Comparison of ENCODE assay signal across 12 cellular contexts in genomic region chr17:7335765-7336164, GRCh38. TPM values are rescaled to one million over a fixed set of nuclear protein-coding genes. Genes with fewer than 3 reads are reported as not detected.
DNase-seq lines count a peak whose midpoint lies in the region; ATAC-seq, FAIRE-seq and TF ChIP-seq lines count a peak whose summit lies in the region.
"Not testable (repeated sequence)": the region's sequence is repeated elsewhere in the genome, so short reads cannot be mapped to it uniquely, and the experiment has no call there.
"Had no signal": no experiment of that assay in that cellular context is flagged by ENCODE, and none has a peak within 500 bp of the region (broad histone marks: within the 10 kb centered on the region; RNA-seq: fewer than 3 reads in every experiment).

No MANE protein-coding gene starts in this region.

- H4K20me1 ChIP-seq in HepG2 (ENCODE audit: insufficient read depth, low read length) = not testable (repeated sequence)

- not testable (repeated sequence) for DNase-seq in CD8-positive, alpha-beta memory T cell; T-cell; activated CD8-positive, alpha-beta memory T cell treated with anti-CD3 and anti-CD28 coated beads, Interleukin-2, amount 10 ng/mL, durations not matched to agents 7 days and 5 days; activated naive CD8-positive, alpha-beta T cell treated with anti-CD3 and anti-CD28 coated beads, Interleukin-2, amount 10 ng/mL, durations not matched to agents 7 days and 5 days; HepG2 (ENCODE audit: low spot score)

- H3K27me3 Mint-ChIP-seq in CD8-positive, alpha-beta memory T cell; IgD-negative memory B cell; T-cell; activated CD8-positive, alpha-beta memory T cell treated with anti-CD3 and anti-CD28 coated beads, Interleukin-2, amount 10 ng/mL, durations not matched to agents 7 days and 5 days; activated naive CD8-positive, alpha-beta T cell treated with anti-CD3 and anti-CD28 coated beads, Interleukin-2, amount 10 ng/mL, durations not matched to agents 7 days and 5 days: not testable (repeated sequence)

- H3K9me3 ChIP-seq in CD8-positive, alpha-beta memory T cell (ENCODE audit: low read length); HepG2 (ENCODE audit: low read length); neutrophil: not testable (repeated sequence)

- H3K27ac Mint-ChIP-seq in CD8-positive, alpha-beta memory T cell = peak overlapping the region; percentile 81 to 98 (median 97)
- H3K27ac Mint-ChIP-seq in IgD-negative memory B cell (peak overlapping the region; percentile 75 to 95 (median 89)), T-cell (peak overlapping the region; percentile 99 to 100)
- peak overlapping the region; percentile 96 for H3K27ac Mint-ChIP-seq in activated CD8-positive, alpha-beta memory T cell treated with anti-CD3 and anti-CD28 coated beads, Interleukin-2, amount 10 ng/mL, durations not matched to agents 7 days and 5 days
- H3K27ac Mint-ChIP-seq in activated naive CD8-positive, alpha-beta T cell treated with anti-CD3 and anti-CD28 coated beads, Interleukin-2, amount 10 ng/mL, durations not matched to agents 7 days and 5 days = peak overlapping the region; percentile 96

- not testable (repeated sequence) for TF ChIP-seq CTCF in HepG2 (CRISPR knock-in tag; IDR thresholded peaks at IDR 0.05); neutrophil (IDR thresholded peaks at IDR 0.05)

- H3K4me3 Mint-ChIP-seq in CD8-positive, alpha-beta memory T cell = peak overlapping the region; percentile 88 to 98 (median 93)
- peak overlapping the region; percentile 82 to 96 (median 90) for H3K4me3 Mint-ChIP-seq in IgD-negative memory B cell
- H3K4me3 Mint-ChIP-seq in T-cell = peak overlapping the region; percentile 93 to 98 (median 93)
- H3K4me3 Mint-ChIP-seq in activated CD8-positive, alpha-beta memory T cell treated with anti-CD3 and anti-CD28 coated beads, Interleukin-2, amount 10 ng/mL, durations not matched to agents 7 days and 5 days = peak overlapping the region; percentile 93
- H3K4me3 Mint-ChIP-seq in activated naive CD8-positive, alpha-beta T cell treated with anti-CD3 and anti-CD28 coated beads, Interleukin-2, amount 10 ng/mL, durations not matched to agents 7 days and 5 days = peak overlapping the region; percentile 97

- 59% methylated on average over 12 of the region's 13 CpGs for WGBS in HepG2 (ENCODE audit: low lambda C conversion rate)

- H3K9me3 Mint-ChIP-seq in CD8-positive, alpha-beta memory T cell; IgD-negative memory B cell; T-cell; activated CD8-positive, alpha-beta memory T cell treated with anti-CD3 and anti-CD28 coated beads, Interleukin-2, amount 10 ng/mL, durations not matched to agents 7 days and 5 days (ENCODE audit: low read depth); activated naive CD8-positive, alpha-beta T cell treated with anti-CD3 and anti-CD28 coated beads, Interleukin-2, amount 10 ng/mL, durations not matched to agents 7 days and 5 days: not testable (repeated sequence)

- not testable (repeated sequence) for TF ChIP-seq EP300 in HepG2 (IDR thresholded peaks at IDR 0.05; ENCODE audit: low read depth in 2 of 2, low read length in 2 of 2); HepG2 (CRISPR knock-in tag; IDR thresholded peaks at IDR 0.05; ENCODE audit: borderline replicate concordance)

- peaks cover 0 to 31% (median 7%) of the 10 kb centered on the region in 3 donors for H3K36me3 Mint-ChIP-seq in CD8-positive, alpha-beta memory T cell
- not testable (repeated sequence) for H3K36me3 Mint-ChIP-seq in IgD-negative memory B cell
- H3K36me3 Mint-ChIP-seq in T-cell = peaks cover 12% of the 10 kb centered on the region
- H3K36me3 Mint-ChIP-seq in activated CD8-positive, alpha-beta memory T cell treated with anti-CD3 and anti-CD28 coated beads, Interleukin-2, amount 10 ng/mL, durations not matched to agents 7 days and 5 days = peaks cover 23% of the 10 kb centered on the region
- peaks cover 22% of the 10 kb centered on the region for H3K36me3 Mint-ChIP-seq in activated naive CD8-positive, alpha-beta T cell treated with anti-CD3 and anti-CD28 coated beads, Interleukin-2, amount 10 ng/mL, durations not matched to agents 7 days and 5 days

- ATAC-seq in T-cell (replicated peaks in 1 of 4); activated CD8-positive, alpha-beta memory T cell treated with anti-CD3 and anti-CD28 coated beads, Interleukin-2, amount 10 ng/mL, durations not matched to agents 7 days and 5 days; activated naive CD8-positive, alpha-beta T cell treated with anti-CD3 and anti-CD28 coated beads, Interleukin-2, amount 10 ng/mL, durations not matched to agents 7 days and 5 days (ENCODE audit: low read depth); HepG2: not testable (repeated sequence)

- H3K27me3 ChIP-seq in CD8-positive, alpha-beta memory T cell (ENCODE audit: insufficient read depth, low read length, poor library complexity, severe bottlenecking); HepG2 (ENCODE audit: control insufficient read depth in 1 of 2, insufficient read depth in 2 of 2, low read length in 2 of 2); neutrophil: not testable (repeated sequence)

- TF ChIP-seq POLR2A in HepG2 (IDR thresholded peaks at IDR 0.05; ENCODE audit: insufficient read depth in 1 of 2, low read depth in 2 of 2, low read length in 2 of 2) = not testable (repeated sequence)

- CTCF ChIA-PET in CD8-positive, alpha-beta memory T cell (lab: Charles Lee) = interaction anchor here (1.2 to 8.9 kb wide), 11 partner anchors 10 to 352 kb away, joined by 3 to 85 read pairs (median 7); partner anchors contain the start of genes NEURL4, TMEM102, TMEM95 and TP53
- CTCF ChIA-PET in T-cell (lab: Charles Lee) = interaction anchor here (0.5 to 1.5 kb wide), 9 partner anchors 13 to 425 kb away, joined by 3 to 5 read pairs (median 3); no protein-coding TSS in a partner anchor
- CTCF ChIA-PET in activated CD8-positive, alpha-beta memory T cell treated with anti-CD3 and anti-CD28 coated beads, Interleukin-2, amount 10 ng/mL, durations not matched to agents 7 days and 5 days (lab: Charles Lee) = interaction anchor here (0.6 to 6.4 kb wide), 19 partner anchors 10 to 804 kb away, joined by 3 to 61 read pairs (median 5); partner anchors contain the start of genes CHRNB1, GPS2, KCTD11 and SLC2A4
- CTCF ChIA-PET in HepG2 (lab: Yijun Ruan, JAX; ENCODE audit: low intra/inter-chr PET ratio, low total read pairs) = not testable (repeated sequence)

- not testable (repeated sequence) for H2AFZ ChIP-seq in HepG2 (ENCODE audit: low read length)

- H3K4me1 ChIP-seq in CD8-positive, alpha-beta memory T cell (ENCODE audit: insufficient read depth, low read length) = peaks cover 73% of the 10 kb centered on the region
- H3K4me1 ChIP-seq in HepG2 (ENCODE audit: insufficient read depth, low read length) = peaks cover 19% of the 10 kb centered on the region
- peaks cover 45 to 60% of the 10 kb centered on the region in 2 experiments for H3K4me1 ChIP-seq in neutrophil (ENCODE audit: control insufficient read depth in 1 of 2, insufficient read depth in 1 of 2, low read depth in 1 of 2, low read length in 1 of 2)

- POLR2A ChIA-PET in CD8-positive, alpha-beta memory T cell (lab: Charles Lee) = interaction anchor here (0.5 to 2.2 kb wide), 20 partner anchors 9 to 351 kb away, joined by 3 to 24 read pairs (median 4); partner anchors contain the start of genes GABARAP, GPS2, MPDU1 and POLR2A
- POLR2A ChIA-PET in T-cell (lab: Charles Lee) (interaction anchor here in 1 of 2 donors (1.0 kb wide), 1 partner anchor 34 kb away, joined by 4 read pairs; no protein-coding TSS in a partner anchor), HepG2 (lab: Yijun Ruan, JAX) (interaction anchor here (1.2 to 2.7 kb wide), 4 partner anchors 8 to 248 kb away, joined by 3 to 16 read pairs (median 5); partner anchors contain the start of gene MPDU1)
- POLR2A ChIA-PET in activated naive CD8-positive, alpha-beta T cell treated with anti-CD3 and anti-CD28 coated beads, Interleukin-2, amount 10 ng/mL, durations not matched to agents 7 days and 5 days (lab: Charles Lee) = interaction anchor here (0.6 to 5.9 kb wide), 30 partner anchors 8 to 351 kb away, joined by 3 to 112 read pairs (median 5); partner anchors contain the start of genes ACADVL, CTDNEP1, DLG4 and DVL2

- in situ Hi-C loops in HepG2 (cut with HindIII; ENCODE audit: extremely low pct_ligation_motif_present, low pct_unique_long_range_greater_than_20kb) = not testable (repeated sequence)

- 0 out of 2 replicates have a peak overlapping the region, but pooled peaks have one; percentile 54 for H3K4me2 ChIP-seq in HepG2 (ENCODE audit: low read depth, low read length)

- intact Hi-C loops in HepG2 (cut with micrococcal nuclease; ENCODE audit: unreplicated experiment) = not testable (repeated sequence)

- not testable (repeated sequence) for H3K9ac ChIP-seq in HepG2 (ENCODE audit: insufficient read depth, low read depth, low read length)

- H3K79me2 ChIP-seq in HepG2 (ENCODE audit: insufficient read depth, low read length) = not testable (repeated sequence)

- H3K27ac ChIP-seq in CD8-positive, alpha-beta memory T cell (ENCODE audit: low read depth, low read length); HepG2 (ENCODE audit: extremely low read length, insufficient read depth, low read length): not testable (repeated sequence)
- peak overlapping the region; percentile 86 for H3K27ac ChIP-seq in neutrophil

- BruUV-seq in HepG2 (replicated peaks; lab: Mats Ljungman, UMichigan) = not testable (repeated sequence)

- H3K4me3 ChIP-seq in CD8-positive, alpha-beta memory T cell (ENCODE audit: low read length) = peak overlapping the region; percentile 99
- H3K4me3 ChIP-seq in HepG2 (replicated peaks in 1 of 3; ENCODE audit: insufficient read depth in 1 of 3, low read depth in 2 of 3, low read length in 3 of 3) = not testable (repeated sequence)
- peak overlapping the region; percentile 86 to 96 for H3K4me3 ChIP-seq in neutrophil (ENCODE audit: low read depth in 1 of 2, low read length in 1 of 2)

- not testable (repeated sequence) for FAIRE-seq in HepG2 (lab: Jason Lieb, UNC)

- H3K36me3 ChIP-seq in CD8-positive, alpha-beta memory T cell (ENCODE audit: insufficient read depth, low read length); HepG2 (replicated peaks in 1 of 2; ENCODE audit: control insufficient read depth in 1 of 2, insufficient read depth in 2 of 2, low read length in 2 of 2): not testable (repeated sequence)
- peaks cover 27% of the 10 kb centered on the region for H3K36me3 ChIP-seq in neutrophil

- not testable (repeated sequence) for TF ChIP-seq RAD21 in HepG2 (CRISPR knock-in tag; IDR thresholded peaks at IDR 0.05)

- peaks cover 46 to 68% (median 67%) of the 10 kb centered on the region in 3 donors for H3K4me1 Mint-ChIP-seq in CD8-positive, alpha-beta memory T cell
- peaks cover 25 to 42% (median 29%) of the 10 kb centered on the region in 3 donors for H3K4me1 Mint-ChIP-seq in IgD-negative memory B cell
- peaks cover 52 to 68% (median 63%) of the 10 kb centered on the region in 3 donors for H3K4me1 Mint-ChIP-seq in T-cell
- peaks cover 48% of the 10 kb centered on the region for H3K4me1 Mint-ChIP-seq in activated CD8-positive, alpha-beta memory T cell treated with anti-CD3 and anti-CD28 coated beads, Interleukin-2, amount 10 ng/mL, durations not matched to agents 7 days and 5 days
- peaks cover 42% of the 10 kb centered on the region for H3K4me1 Mint-ChIP-seq in activated naive CD8-positive, alpha-beta T cell treated with anti-CD3 and anti-CD28 coated beads, Interleukin-2, amount 10 ng/mL, durations not matched to agents 7 days and 5 days

RNA-seq across cellular contexts. Expression of gene ACAP1, which starts 0.6 kb away (rescaled TPM):
- 100 to 1,000 TPM; 216 to 225 TPM for total RNA-seq in CD8-positive, alpha-beta memory T cell
- 274 TPM for polyA plus RNA-seq in CD8-positive, alpha-beta memory T cell
- polyA plus RNA-seq in IgD-negative memory B cell (251 TPM), HepG2 (2011; rRNA removed) (2.5 and 3.1 TPM in 2 replicates)
- total RNA-seq in T-cell (100 to 1,000 TPM; 531 to 781 (median 649) TPM), HepG2 (2016; rRNA removed; fragmentation: Illumina TruSeq; extraction: Trizol) (1.3 TPM in 1 of 2 replicates, not detected in the other)
- total RNA-seq in activated CD8-positive, alpha-beta memory T cell treated with anti-CD3 and anti-CD28 coated beads, Interleukin-2, amount 10 ng/mL, durations not matched to agents 7 days and 5 days = 100 to 1,000 TPM; 594 to 712 TPM
- 100 to 1,000 TPM; 710 to 756 TPM for total RNA-seq in activated naive CD8-positive, alpha-beta T cell treated with anti-CD3 and anti-CD28 coated beads, Interleukin-2, amount 10 ng/mL, durations not matched to agents 7 days and 5 days
- total RNA-seq in HepG2 (2016; cell fraction: cytosol; rRNA removed; fragmentation: Illumina TruSeq; extraction: Trizol; ENCODE audit: low read depth) = 4.2 and 4.3 TPM in 2 replicates
- total RNA-seq in HepG2 (2016; cell fraction: insoluble cytoplasmic fraction; rRNA removed; fragmentation: Illumina TruSeq; extraction: Trizol) = 2.2 TPM in 1 of 2 replicates, not detected in the other
- 2.8 and 4.1 TPM in 2 replicates for total RNA-seq in HepG2 (2016; cell fraction: membrane; rRNA removed; fragmentation: Illumina TruSeq; extraction: Trizol)
- not detected in 2 replicates for total RNA-seq in HepG2 (2016; cell fraction: nucleus; rRNA removed; fragmentation: Illumina TruSeq; extraction: Trizol)
- polyA plus RNA-seq in HepG2 (2011; cell fraction: cytosol; rRNA removed) = 2.2 and 2.5 TPM in 2 replicates
- 3.8 and 5.2 TPM in 2 replicates for polyA plus RNA-seq in HepG2 (2011; cell fraction: nucleus; rRNA removed)
- 3.7 and 6.1 TPM in 2 replicates for polyA plus RNA-seq in HepG2 (2012)
- 2.3 and 3.5 TPM in 2 replicates for polyA plus RNA-seq in HepG2 (2016; cell fraction: cytosol; fragmentation: Illumina TruSeq; extraction: Trizol; ENCODE audit: low read depth)
- polyA plus RNA-seq in HepG2 (2016; cell fraction: insoluble cytoplasmic fraction; fragmentation: Illumina TruSeq; extraction: Trizol; ENCODE audit: low read depth) = not detected in 2 replicates
- polyA plus RNA-seq in HepG2 (2016; cell fraction: membrane; fragmentation: Illumina TruSeq; extraction: Trizol; ENCODE audit: low read depth) = 0.87 TPM in 1 of 2 replicates, not detected in the other
- polyA plus RNA-seq in HepG2 (2016; cell fraction: nucleus; fragmentation: Illumina TruSeq; extraction: Trizol; ENCODE audit: insufficient read depth, low read depth) = 1.2 and 2.1 TPM in 2 replicates
- polyA minus RNA-seq in HepG2 (2011; rRNA and poly(A)+ RNA removed; ENCODE audit: low replicate concordance) = 0.12 TPM in 1 of 2 replicates, not detected in the other
- polyA minus RNA-seq in HepG2 (2011; cell fraction: cytosol; rRNA and poly(A)+ RNA removed) = not detected in 2 replicates
- polyA minus RNA-seq in HepG2 (2011; cell fraction: nucleus; rRNA and poly(A)+ RNA removed) = not detected in 2 replicates
- total RNA-seq: occipital lobe had no signal

RNA-seq across cellular contexts. Expression of gene NEURL4, which starts 6.6 kb away (rescaled TPM):
- total RNA-seq in CD8-positive, alpha-beta memory T cell = 10 to 100 TPM; 60.1 to 60.7 TPM
- 2.7 TPM for polyA plus RNA-seq in CD8-positive, alpha-beta memory T cell
- polyA plus RNA-seq in IgD-negative memory B cell (1.7 TPM), HepG2 (2011; rRNA removed) (14.8 and 15.3 TPM in 2 replicates)
- total RNA-seq in T-cell (10 to 100 TPM; 49.5 to 90.2 (median 80.0) TPM), HepG2 (2016; rRNA removed; fragmentation: Illumina TruSeq; extraction: Trizol) (6.7 and 15.7 TPM in 2 replicates)
- total RNA-seq in activated CD8-positive, alpha-beta memory T cell treated with anti-CD3 and anti-CD28 coated beads, Interleukin-2, amount 10 ng/mL, durations not matched to agents 7 days and 5 days = 10 to 100 TPM; 43.7 to 44.8 TPM
- total RNA-seq in activated naive CD8-positive, alpha-beta T cell treated with anti-CD3 and anti-CD28 coated beads, Interleukin-2, amount 10 ng/mL, durations not matched to agents 7 days and 5 days = 10 to 100 TPM; 53.4 to 58.6 TPM
- 2.2 and 2.3 TPM in 2 replicates for total RNA-seq in HepG2 (2016; cell fraction: cytosol; rRNA removed; fragmentation: Illumina TruSeq; extraction: Trizol; ENCODE audit: low read depth)
- total RNA-seq in HepG2 (2016; cell fraction: insoluble cytoplasmic fraction; rRNA removed; fragmentation: Illumina TruSeq; extraction: Trizol) = 4.5 and 17.1 TPM in 2 replicates
- total RNA-seq in HepG2 (2016; cell fraction: membrane; rRNA removed; fragmentation: Illumina TruSeq; extraction: Trizol) = 3.5 and 4.6 TPM in 2 replicates
- total RNA-seq in HepG2 (2016; cell fraction: nucleus; rRNA removed; fragmentation: Illumina TruSeq; extraction: Trizol) = 28.3 and 30.1 TPM in 2 replicates
- polyA plus RNA-seq in HepG2 (2011; cell fraction: cytosol; rRNA removed) = 5.0 and 5.4 TPM in 2 replicates
- polyA plus RNA-seq in HepG2 (2011; cell fraction: nucleus; rRNA removed) = 162 and 199 TPM in 2 replicates
- polyA plus RNA-seq in HepG2 (2012) = 12.4 and 15.4 TPM in 2 replicates
- polyA plus RNA-seq in HepG2 (2016; cell fraction: cytosol; fragmentation: Illumina TruSeq; extraction: Trizol; ENCODE audit: low read depth) = 0.95 and 1.2 TPM in 2 replicates
- polyA plus RNA-seq in HepG2 (2016; cell fraction: insoluble cytoplasmic fraction; fragmentation: Illumina TruSeq; extraction: Trizol; ENCODE audit: low read depth) = 4.4 and 6.1 TPM in 2 replicates
- polyA plus RNA-seq in HepG2 (2016; cell fraction: membrane; fragmentation: Illumina TruSeq; extraction: Trizol; ENCODE audit: low read depth) = 1.1 and 1.9 TPM in 2 replicates
- polyA plus RNA-seq in HepG2 (2016; cell fraction: nucleus; fragmentation: Illumina TruSeq; extraction: Trizol; ENCODE audit: insufficient read depth, low read depth) = 84.2 and 94.7 TPM in 2 replicates
- polyA minus RNA-seq in HepG2 (2011; rRNA and poly(A)+ RNA removed; ENCODE audit: low replicate concordance) = 25.4 and 35.0 TPM in 2 replicates
- polyA minus RNA-seq in HepG2 (2011; cell fraction: cytosol; rRNA and poly(A)+ RNA removed) = 3.8 and 5.9 TPM in 2 replicates
- polyA minus RNA-seq in HepG2 (2011; cell fraction: nucleus; rRNA and poly(A)+ RNA removed) = 43.5 and 53.5 TPM in 2 replicates

RNA-seq across cellular contexts. Expression of gene KCTD11, which starts 16.2 kb away (rescaled TPM):
- total RNA-seq in CD8-positive, alpha-beta memory T cell = 1 to 10 TPM; 4.6 to 5.1 TPM
- polyA plus RNA-seq in CD8-positive, alpha-beta memory T cell = 1.9 TPM
- polyA plus RNA-seq in IgD-negative memory B cell = 6.8 TPM
- total RNA-seq in T-cell = 1 to 10 TPM; 2.4 to 7.3 (median 4.8) TPM
- total RNA-seq in activated CD8-positive, alpha-beta memory T cell treated with anti-CD3 and anti-CD28 coated beads, Interleukin-2, amount 10 ng/mL, durations not matched to agents 7 days and 5 days = 1 to 10 TPM; 6.0 to 6.1 TPM
- 1 to 10 TPM; 8.1 to 8.7 TPM for total RNA-seq in activated naive CD8-positive, alpha-beta T cell treated with anti-CD3 and anti-CD28 coated beads, Interleukin-2, amount 10 ng/mL, durations not matched to agents 7 days and 5 days
- 1.3 and 1.6 TPM in 2 replicates for total RNA-seq in HepG2 (2016; rRNA removed; fragmentation: Illumina TruSeq; extraction: Trizol)
- total RNA-seq in HepG2 (2016; cell fraction: cytosol; rRNA removed; fragmentation: Illumina TruSeq; extraction: Trizol; ENCODE audit: low read depth) = 0.30 and 0.44 TPM in 2 replicates
- 0.79 and 1.5 TPM in 2 replicates for total RNA-seq in HepG2 (2016; cell fraction: insoluble cytoplasmic fraction; rRNA removed; fragmentation: Illumina TruSeq; extraction: Trizol)
- 0.79 and 1.1 TPM in 2 replicates for total RNA-seq in HepG2 (2016; cell fraction: membrane; rRNA removed; fragmentation: Illumina TruSeq; extraction: Trizol)
- 0.93 and 1.2 TPM in 2 replicates for total RNA-seq in HepG2 (2016; cell fraction: nucleus; rRNA removed; fragmentation: Illumina TruSeq; extraction: Trizol)
- polyA plus RNA-seq in HepG2 (2011; rRNA removed) = 2.6 and 3.1 TPM in 2 replicates
- polyA plus RNA-seq in HepG2 (2011; cell fraction: cytosol; rRNA removed) = 2.7 and 2.8 TPM in 2 replicates
- polyA plus RNA-seq in HepG2 (2011; cell fraction: nucleus; rRNA removed) = 2.5 TPM in 2 replicates
- polyA plus RNA-seq in HepG2 (2012) = 1.4 and 1.8 TPM in 2 replicates
- polyA plus RNA-seq in HepG2 (2016; cell fraction: cytosol; fragmentation: Illumina TruSeq; extraction: Trizol; ENCODE audit: low read depth) = 0.15 and 0.19 TPM in 2 replicates
- polyA plus RNA-seq in HepG2 (2016; cell fraction: insoluble cytoplasmic fraction; fragmentation: Illumina TruSeq; extraction: Trizol; ENCODE audit: low read depth) = 1.0 and 1.3 TPM in 2 replicates
- polyA plus RNA-seq in HepG2 (2016; cell fraction: membrane; fragmentation: Illumina TruSeq; extraction: Trizol; ENCODE audit: low read depth) = 0.49 and 0.56 TPM in 2 replicates
- polyA plus RNA-seq in HepG2 (2016; cell fraction: nucleus; fragmentation: Illumina TruSeq; extraction: Trizol; ENCODE audit: insufficient read depth, low read depth) = 1.6 and 1.7 TPM in 2 replicates
- polyA minus RNA-seq in HepG2 (2011; rRNA and poly(A)+ RNA removed; ENCODE audit: low replicate concordance) = 4.4 and 4.6 TPM in 2 replicates
- polyA minus RNA-seq in HepG2 (2011; cell fraction: cytosol; rRNA and poly(A)+ RNA removed) = 1.8 and 2.1 TPM in 2 replicates
- polyA minus RNA-seq in HepG2 (2011; cell fraction: nucleus; rRNA and poly(A)+ RNA removed) = 2.9 and 3.0 TPM in 2 replicates

RNA-seq across cellular contexts. Expression of gene TMEM95, which starts 19.2 kb away (rescaled TPM):
- not detected for total RNA-seq in CD8-positive, alpha-beta memory T cell
- not detected for polyA plus RNA-seq in CD8-positive, alpha-beta memory T cell
- polyA plus RNA-seq in IgD-negative memory B cell (not detected), HepG2 (2011; rRNA removed) (not detected in 2 replicates)
- total RNA-seq in T-cell (not detected), HepG2 (2016; rRNA removed; fragmentation: Illumina TruSeq; extraction: Trizol) (not detected in 2 replicates)
- total RNA-seq in activated CD8-positive, alpha-beta memory T cell treated with anti-CD3 and anti-CD28 coated beads, Interleukin-2, amount 10 ng/mL, durations not matched to agents 7 days and 5 days = not detected
- total RNA-seq in activated naive CD8-positive, alpha-beta T cell treated with anti-CD3 and anti-CD28 coated beads, Interleukin-2, amount 10 ng/mL, durations not matched to agents 7 days and 5 days = not detected
- total RNA-seq in HepG2 (2016; cell fraction: cytosol; rRNA removed; fragmentation: Illumina TruSeq; extraction: Trizol; ENCODE audit: low read depth) = not detected in 2 replicates
- total RNA-seq in HepG2 (2016; cell fraction: insoluble cytoplasmic fraction; rRNA removed; fragmentation: Illumina TruSeq; extraction: Trizol) = not detected in 2 replicates
- not detected in 2 replicates for total RNA-seq in HepG2 (2016; cell fraction: membrane; rRNA removed; fragmentation: Illumina TruSeq; extraction: Trizol)
- not detected in 2 replicates for total RNA-seq in HepG2 (2016; cell fraction: nucleus; rRNA removed; fragmentation: Illumina TruSeq; extraction: Trizol)
- not detected in 2 replicates for polyA plus RNA-seq in HepG2 (2011; cell fraction: cytosol; rRNA removed)
- not detected in 2 replicates for polyA plus RNA-seq in HepG2 (2011; cell fraction: nucleus; rRNA removed)
- not detected in 2 replicates for polyA plus RNA-seq in HepG2 (2012)
- polyA plus RNA-seq in HepG2 (2016; cell fraction: cytosol; fragmentation: Illumina TruSeq; extraction: Trizol; ENCODE audit: low read depth) = not detected in 2 replicates
- polyA plus RNA-seq in HepG2 (2016; cell fraction: insoluble cytoplasmic fraction; fragmentation: Illumina TruSeq; extraction: Trizol; ENCODE audit: low read depth) = not detected in 2 replicates
- not detected in 2 replicates for polyA plus RNA-seq in HepG2 (2016; cell fraction: membrane; fragmentation: Illumina TruSeq; extraction: Trizol; ENCODE audit: low read depth)
- not detected in 2 replicates for polyA plus RNA-seq in HepG2 (2016; cell fraction: nucleus; fragmentation: Illumina TruSeq; extraction: Trizol; ENCODE audit: insufficient read depth, low read depth)
- polyA minus RNA-seq in HepG2 (2011; rRNA and poly(A)+ RNA removed; ENCODE audit: low replicate concordance) = not detected in 2 replicates
- not detected in 2 replicates for polyA minus RNA-seq in HepG2 (2011; cell fraction: cytosol; rRNA and poly(A)+ RNA removed)
- polyA minus RNA-seq in HepG2 (2011; cell fraction: nucleus; rRNA and poly(A)+ RNA removed) = 0.37 TPM in 1 of 2 replicates, not detected in the other
- total RNA-seq: HFFc6, kidney, lower leg skin, occipital lobe, urinary bladder had no signal
- polyA plus RNA-seq: urinary bladder had no signal

RNA-seq across cellular contexts. Expression of gene GPS2, which starts 20.6 kb away (rescaled TPM):
- 10 to 100 TPM; 81.1 to 85.2 TPM for total RNA-seq in CD8-positive, alpha-beta memory T cell
- polyA plus RNA-seq in CD8-positive, alpha-beta memory T cell = 116 TPM
- polyA plus RNA-seq in IgD-negative memory B cell (128 TPM), HepG2 (2011; rRNA removed) (48.0 and 59.4 TPM in 2 replicates)
- total RNA-seq in T-cell (100 to 1,000 TPM; 114 to 129 (median 125) TPM), HepG2 (2016; rRNA removed; fragmentation: Illumina TruSeq; extraction: Trizol) (43.8 and 58.0 TPM in 2 replicates)
- total RNA-seq in activated CD8-positive, alpha-beta memory T cell treated with anti-CD3 and anti-CD28 coated beads, Interleukin-2, amount 10 ng/mL, durations not matched to agents 7 days and 5 days = 10 to 100 TPM; 83.7 to 85.1 TPM
- total RNA-seq in activated naive CD8-positive, alpha-beta T cell treated with anti-CD3 and anti-CD28 coated beads, Interleukin-2, amount 10 ng/mL, durations not matched to agents 7 days and 5 days = 10 to 100 TPM; 97.1 to 98.5 TPM
- total RNA-seq in HepG2 (2016; cell fraction: cytosol; rRNA removed; fragmentation: Illumina TruSeq; extraction: Trizol; ENCODE audit: low read depth) = 164 and 173 TPM in 2 replicates
- 33.8 and 63.0 TPM in 2 replicates for total RNA-seq in HepG2 (2016; cell fraction: insoluble cytoplasmic fraction; rRNA removed; fragmentation: Illumina TruSeq; extraction: Trizol)
- total RNA-seq in HepG2 (2016; cell fraction: membrane; rRNA removed; fragmentation: Illumina TruSeq; extraction: Trizol) = 126 and 138 TPM in 2 replicates
- total RNA-seq in HepG2 (2016; cell fraction: nucleus; rRNA removed; fragmentation: Illumina TruSeq; extraction: Trizol) = 36.6 and 44.0 TPM in 2 replicates
- polyA plus RNA-seq in HepG2 (2011; cell fraction: cytosol; rRNA removed) = 40.0 and 57.0 TPM in 2 replicates
- 196 and 231 TPM in 2 replicates for polyA plus RNA-seq in HepG2 (2011; cell fraction: nucleus; rRNA removed)
- polyA plus RNA-seq in HepG2 (2012) = 39.6 and 43.4 TPM in 2 replicates
- 223 and 235 TPM in 2 replicates for polyA plus RNA-seq in HepG2 (2016; cell fraction: cytosol; fragmentation: Illumina TruSeq; extraction: Trizol; ENCODE audit: low read depth)
- 44.5 and 60.2 TPM in 2 replicates for polyA plus RNA-seq in HepG2 (2016; cell fraction: insoluble cytoplasmic fraction; fragmentation: Illumina TruSeq; extraction: Trizol; ENCODE audit: low read depth)
- polyA plus RNA-seq in HepG2 (2016; cell fraction: membrane; fragmentation: Illumina TruSeq; extraction: Trizol; ENCODE audit: low read depth) = 165 and 167 TPM in 2 replicates
- polyA plus RNA-seq in HepG2 (2016; cell fraction: nucleus; fragmentation: Illumina TruSeq; extraction: Trizol; ENCODE audit: insufficient read depth, low read depth) = 114 and 131 TPM in 2 replicates
- 52.6 and 92.4 TPM in 2 replicates for polyA minus RNA-seq in HepG2 (2011; rRNA and poly(A)+ RNA removed; ENCODE audit: low replicate concordance)
- 12.9 and 16.7 TPM in 2 replicates for polyA minus RNA-seq in HepG2 (2011; cell fraction: cytosol; rRNA and poly(A)+ RNA removed)
- 29.9 and 42.3 TPM in 2 replicates for polyA minus RNA-seq in HepG2 (2011; cell fraction: nucleus; rRNA and poly(A)+ RNA removed)

Comparison
In these comparisons a context has a peak if more than half of its experiments do, and no peak if none do; other contexts are left out.
1. RNA of gene ACAP1, which starts 0.6 kb away (total RNA-seq): 710 to 756 TPM in activated naive CD8-positive, alpha-beta T cell treated with anti-CD3 and anti-CD28 coated beads, Interleukin-2, amount 10 ng/mL, durations not matched to agents 7 days and 5 days, 594 to 712 TPM in activated CD8-positive, alpha-beta memory T cell treated with anti-CD3 and anti-CD28 coated beads, Interleukin-2, amount 10 ng/mL, durations not matched to agents 7 days and 5 days, 531 to 781 TPM in T-cell and 216 to 225 TPM in CD8-positive, alpha-beta memory T cell; 1.3 to 4.3 TPM in HepG2; every median in the first group is over 10 times any median in the second.
2. Peak in every context shown above with its lines, with median percentiles within 50 percentile points of each other: H3K27ac Mint-ChIP-seq and H3K4me3 Mint-ChIP-seq.